In the genomic region with DNA sequence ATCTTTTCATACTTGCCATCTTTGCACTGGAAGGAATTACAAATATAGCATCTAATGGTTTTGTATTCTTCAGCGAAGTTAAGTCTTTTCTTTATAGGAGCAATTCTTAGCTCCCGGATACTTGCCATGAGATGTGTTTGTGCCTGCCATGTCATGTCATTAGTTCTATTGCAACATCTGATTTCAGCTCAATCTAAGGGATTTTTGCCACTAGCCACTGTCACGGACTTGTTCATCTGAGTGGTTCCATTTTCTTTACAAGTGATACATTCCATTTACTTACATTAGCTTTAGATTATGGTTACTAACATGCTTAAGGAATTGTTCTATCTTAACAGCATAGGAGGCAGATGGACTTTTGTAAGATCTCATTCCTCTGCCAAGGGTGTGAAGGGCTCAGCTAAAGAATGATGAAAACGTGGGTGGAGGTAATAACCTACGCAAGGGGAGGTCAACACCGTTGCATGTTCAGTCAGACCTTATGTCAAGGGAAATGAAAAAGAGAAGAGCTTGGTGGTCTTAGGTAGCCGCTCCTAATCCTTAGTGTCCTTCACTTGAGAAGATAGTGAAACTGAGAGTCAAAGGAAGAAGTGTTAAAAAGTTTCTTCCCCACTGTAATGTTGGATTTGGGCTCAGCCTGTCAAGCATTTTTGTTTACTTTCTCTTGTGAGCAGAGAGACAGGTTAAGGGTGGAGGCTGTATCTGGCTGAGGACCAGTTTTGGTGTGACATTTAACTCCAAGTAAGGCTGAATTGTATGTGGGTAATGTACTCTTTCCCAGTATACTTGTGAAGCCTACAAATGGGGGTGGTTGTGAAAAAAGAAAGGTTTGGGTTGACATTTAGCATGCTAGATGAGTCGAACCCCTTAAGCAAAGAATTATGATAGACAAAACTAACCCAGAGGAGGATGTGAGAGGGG, we compare ENCODE assay signal across 14 cellular contexts. TPM values are rescaled to one million over a fixed set of nuclear protein-coding genes. Genes with fewer than 3 reads are reported as not detected.
DNase-seq lines count a peak whose midpoint lies in the region; ATAC-seq, FAIRE-seq and TF ChIP-seq lines count a peak whose summit lies in the region.
"Had no signal": no experiment of that assay in that cellular context is flagged by ENCODE, and none has a peak within 500 bp of the region (broad histone marks: within the 10 kb centered on the region; RNA-seq: fewer than 3 reads in every experiment).

No MANE protein-coding gene starts in this region.

- TF ChIP-seq CTCF in astrocyte (IDR thresholded peaks at IDR 0.05; ENCODE audit: insufficient read depth, low read depth, low read length) (no peak), esophagus muscularis mucosa (IDR thresholded peaks at IDR 0.05) (no peak)

- no peaks in the 10 kb centered on the region for H3K9me3 Mint-ChIP-seq in activated T-cell treated with anti-CD3 and anti-CD28 coated beads, Interleukin-2, amount 50 U/mL, for 24 hours
- H3K9me3 Mint-ChIP-seq in astrocyte (ENCODE audit: unreplicated experiment): no peaks in the 10 kb centered on the region
- no peaks in the 10 kb centered on the region for H3K9me3 Mint-ChIP-seq in stimulated activated naive B cell treated with anti-CD40 and anti-IgM and Interleukin-4, amounts not matched to agents 10 μg/mL and 1 μg/mL and 100 μg/mL, for 72 hours
- H3K9me3 Mint-ChIP-seq: memory B cell had no signal

- TF ChIP-seq EP300 in esophagus muscularis mucosa (IDR thresholded peaks at IDR 0.05): no peak

- H3K27ac Mint-ChIP-seq in activated T-cell treated with anti-CD3 and anti-CD28 coated beads, Interleukin-2, amount 50 U/mL, for 24 hours: peak overlapping the region; percentile 79
- H3K27ac Mint-ChIP-seq in astrocyte (ENCODE audit: unreplicated experiment): peak overlapping the region; percentile 35
- peak overlapping the region; percentile 48 for H3K27ac Mint-ChIP-seq in stimulated activated naive B cell treated with anti-CD40 and anti-IgM and Interleukin-4, amounts not matched to agents 10 μg/mL and 1 μg/mL and 100 μg/mL, for 72 hours
- H3K27ac Mint-ChIP-seq: memory B cell had no signal

- DNase-seq in activated T-cell treated with anti-CD3 and anti-CD28 coated beads, Interleukin-2, amount 50 U/mL, for 24 hours: no peak
- DNase-seq in activated T-cell treated with anti-CD3 and anti-CD28 coated beads, Interleukin-2, amount 50 U/mL, for 1 hour: no peak
- DNase-seq in astrocyte (ENCODE audit: low read depth) (no peak), GM19238 (ENCODE audit: insufficient read length, low spot score) (no peak), esophagus muscularis mucosa (ENCODE audit: extremely low spot score) (no peak)
- no peak for DNase-seq in stimulated activated naive B cell treated with anti-CD40 and anti-IgM and Interleukin-4, amounts not matched to agents 10 μg/mL and 1 μg/mL and 100 μg/mL, for 72 hours
- DNase-seq: activated CD4-positive, alpha-beta T cell treated with anti-CD3 and anti-CD28 coated beads for 1 hour; NCI-H1694; nucleus accumbens; Peyer's patch had no signal

- 80% methylated on average over 8 of the region's 8 CpGs for WGBS in esophagus muscularis mucosa

- H3K27me3 ChIP-seq in astrocyte (ENCODE audit: insufficient read depth, low read length): no peaks in the 10 kb centered on the region
- no peaks in the 10 kb centered on the region for H3K27me3 ChIP-seq in esophagus muscularis mucosa
- H3K27me3 ChIP-seq: Peyer's patch had no signal

- H3K4me3 ChIP-seq in astrocyte (ENCODE audit: insufficient read depth, low read depth, low read length): no peak overlapping the region
- H3K4me3 ChIP-seq in esophagus muscularis mucosa: no peak overlapping the region
- H3K4me3 ChIP-seq: Peyer's patch had no signal

- H3K36me3 Mint-ChIP-seq in activated T-cell treated with anti-CD3 and anti-CD28 coated beads, Interleukin-2, amount 50 U/mL, for 24 hours (ENCODE audit: low read depth): peaks cover 6% of the 10 kb centered on the region
- no peaks in the 10 kb centered on the region for H3K36me3 Mint-ChIP-seq in astrocyte (ENCODE audit: low read depth, unreplicated experiment)
- H3K36me3 Mint-ChIP-seq in stimulated activated naive B cell treated with anti-CD40 and anti-IgM and Interleukin-4, amounts not matched to agents 10 μg/mL and 1 μg/mL and 100 μg/mL, for 72 hours: no peaks in the 10 kb centered on the region
- H3K36me3 Mint-ChIP-seq: memory B cell had no signal

- peak overlapping the region; percentile 59 for H3K4me3 Mint-ChIP-seq in activated T-cell treated with anti-CD3 and anti-CD28 coated beads, Interleukin-2, amount 50 U/mL, for 24 hours
- H3K4me3 Mint-ChIP-seq in astrocyte (ENCODE audit: unreplicated experiment): no peak overlapping the region
- H3K4me3 Mint-ChIP-seq in stimulated activated naive B cell treated with anti-CD40 and anti-IgM and Interleukin-4, amounts not matched to agents 10 μg/mL and 1 μg/mL and 100 μg/mL, for 72 hours: peak overlapping the region; percentile 14 to 66
- H3K4me3 Mint-ChIP-seq: memory B cell had no signal

- H3K4me2 ChIP-seq in astrocyte (ENCODE audit: low read length): peak overlapping the region; percentile 25

- H3K9me3 ChIP-seq in astrocyte (ENCODE audit: insufficient read depth, low read depth, low read length) (no peaks in the 10 kb centered on the region), esophagus muscularis mucosa (no peaks in the 10 kb centered on the region)
- H3K9me3 ChIP-seq: Peyer's patch had no signal

- peaks cover 48% of the 10 kb centered on the region for H3K4me1 Mint-ChIP-seq in activated T-cell treated with anti-CD3 and anti-CD28 coated beads, Interleukin-2, amount 50 U/mL, for 24 hours (ENCODE audit: low read depth)
- H3K4me1 Mint-ChIP-seq in astrocyte (ENCODE audit: low read depth, unreplicated experiment): peaks cover 23% of the 10 kb centered on the region
- peaks cover 23 to 38% of the 10 kb centered on the region in 2 donors for H3K4me1 Mint-ChIP-seq in stimulated activated naive B cell treated with anti-CD40 and anti-IgM and Interleukin-4, amounts not matched to agents 10 μg/mL and 1 μg/mL and 100 μg/mL, for 72 hours

- H3K9ac ChIP-seq in astrocyte (ENCODE audit: low read length): no peak overlapping the region

- H3K4me1 ChIP-seq in astrocyte (ENCODE audit: insufficient read depth, low read length) (peaks cover 15% of the 10 kb centered on the region), esophagus muscularis mucosa (peaks cover 9 to 17% (median 17%) of the 10 kb centered on the region in 4 donors)

- intact Hi-C loops in esophagus muscularis mucosa (cut with DNase I): loop anchor here (10.0 kb wide), 1 partner anchor 261 kb away; no protein-coding TSS in a partner anchor

- ATAC-seq in HG03565 (IDR thresholded peaks at IDR 0.05; ENCODE audit: unreplicated experiment) (peak; percentile 3), HG03045 (IDR thresholded peaks at IDR 0.05; ENCODE audit: unreplicated experiment) (no peak)
- ATAC-seq in stimulated activated naive B cell treated with anti-CD40 and anti-IgM and Interleukin-4, amounts not matched to agents 10 μg/mL and 1 μg/mL and 100 μg/mL, for 72 hours (replicated peaks): peak; percentile 31 to 39

- peaks cover 10% of the 10 kb centered on the region for H3K79me2 ChIP-seq in astrocyte (ENCODE audit: insufficient read depth, low read length)

- no peaks in the 10 kb centered on the region for H3K27me3 Mint-ChIP-seq in activated T-cell treated with anti-CD3 and anti-CD28 coated beads, Interleukin-2, amount 50 U/mL, for 24 hours
- no peaks in the 10 kb centered on the region for H3K27me3 Mint-ChIP-seq in astrocyte (ENCODE audit: low read depth, unreplicated experiment)
- no peaks in the 10 kb centered on the region for H3K27me3 Mint-ChIP-seq in stimulated activated naive B cell treated with anti-CD40 and anti-IgM and Interleukin-4, amounts not matched to agents 10 μg/mL and 1 μg/mL and 100 μg/mL, for 72 hours
- H3K27me3 Mint-ChIP-seq: memory B cell had no signal

- H3K27ac ChIP-seq in astrocyte (ENCODE audit: low read depth, low read length): no peak overlapping the region
- no peak overlapping the region for H3K27ac ChIP-seq in esophagus muscularis mucosa (replicated peaks in 1 of 4)
- H3K27ac ChIP-seq: Peyer's patch had no signal

- no peak for TF ChIP-seq POLR2A in esophagus muscularis mucosa (IDR thresholded peaks at IDR 0.05; ENCODE audit: low read depth)

- H2AFZ ChIP-seq in astrocyte (ENCODE audit: low read depth, low read length): no peak overlapping the region

- H4K20me1 ChIP-seq in astrocyte (ENCODE audit: insufficient read depth, low read length): peaks cover 2% of the 10 kb centered on the region

- H3K36me3 ChIP-seq in astrocyte (ENCODE audit: insufficient read depth, low read length) (no peaks in the 10 kb centered on the region), esophagus muscularis mucosa (no peaks in the 10 kb centered on the region)
- H3K36me3 ChIP-seq: Peyer's patch had no signal

- FAIRE-seq in astrocyte (lab: Jason Lieb, UNC): no peak
- FAIRE-seq: frontal cortex had no signal

RNA-seq across cellular contexts. Expression of a gene that starts 3.6 kb away (rescaled TPM):
- 26.2 and 28.2 TPM in 2 replicates for total RNA-seq in astrocyte
- 10 to 100 TPM; 23.5 to 35.3 (median 27.2) TPM for total RNA-seq in esophagus muscularis mucosa
